Comparison of ENCODE assay signal across 8 cellular contexts in the genomic region with DNA sequence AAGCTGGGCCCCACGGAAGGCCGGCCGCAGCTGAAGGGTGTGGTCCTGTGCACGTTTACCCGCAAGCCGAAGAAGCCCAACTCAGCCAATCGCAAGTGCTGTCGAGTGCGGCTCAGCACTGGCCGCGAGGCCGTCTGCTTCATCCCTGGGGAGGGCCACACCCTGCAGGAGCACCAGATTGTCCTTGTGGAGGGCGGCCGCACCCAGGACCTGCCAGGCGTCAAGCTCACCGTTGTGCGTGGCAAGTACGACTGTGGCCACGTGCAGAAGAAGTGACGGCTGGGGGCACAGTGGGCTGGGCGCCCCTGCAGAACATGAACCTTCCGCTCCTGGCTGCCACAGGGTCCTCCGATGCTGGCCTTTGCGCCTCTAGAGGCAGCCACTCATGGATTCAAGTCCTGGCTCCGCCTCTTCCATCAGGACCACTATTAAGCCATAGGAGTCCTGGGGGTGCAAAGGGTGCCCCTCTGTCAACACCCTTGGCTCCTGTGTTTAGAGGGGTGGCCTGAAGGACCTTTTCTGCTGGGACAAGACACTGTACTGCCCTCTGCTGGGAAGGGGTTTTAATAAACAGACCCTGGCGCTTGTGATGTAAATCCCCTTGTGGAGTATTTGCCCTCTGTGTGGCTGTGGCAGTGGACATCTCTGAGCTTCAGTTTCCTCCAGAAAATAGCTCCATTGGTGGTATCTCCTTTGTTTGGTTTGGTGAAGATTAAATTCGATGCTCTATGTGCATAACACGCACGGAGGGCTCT. TPM values are rescaled to one million over a fixed set of nuclear protein-coding genes. Genes with fewer than 3 reads are reported as not detected.
DNase-seq lines count a peak whose midpoint lies in the region; ATAC-seq and TF ChIP-seq lines count a peak whose summit lies in the region.

No MANE protein-coding gene starts in this region.

- H4K20me1 ChIP-seq in DND-41 (ENCODE audit: insufficient read depth, low read length): peaks cover 5% of the 10 kb centered on the region; the same call in 1 of the 2 replicates

- POLR2A ChIA-PET in WTC11 (lab: Charles Lee): no interaction called here

- CTCF ChIA-PET in WTC11 (lab: Charles Lee): interaction anchor here (0.5 to 4.5 kb wide), 12 partner anchors 12 to 163 kb away, joined by 3 to 26 read pairs (median 4); a partner anchor contains a TSS

- H3K9me3 Mint-ChIP-seq in WTC11: peaks cover 34% of the 10 kb centered on the region

- ATAC-seq in DND-41 (ENCODE audit: insufficient read depth, low read depth) (no peak), WTC11 (no peak), sciatic nerve (no peak)

- H3K27ac ChIP-seq in DND-41 (ENCODE audit: low read length): no peak overlapping the region

- H3K36me3 ChIP-seq in DND-41 (ENCODE audit: insufficient read depth, low read length): peaks cover 18% of the 10 kb centered on the region

- H3K4me3 ChIP-seq in DND-41 (ENCODE audit: low read depth in 1 of 2, low read length in 2 of 2): 0 out of 4 replicates have a peak overlapping the region, but pooled peaks of 1 of the 2 experiments have one; percentile 14
- no peak overlapping the region for H3K4me3 ChIP-seq in foreskin fibroblast (ENCODE audit: low read depth in 1 of 2, low read length in 2 of 2)

- H3K4me2 ChIP-seq in DND-41 (ENCODE audit: insufficient read depth, low read length): peak overlapping the region; percentile 83; the same call in 1 of the 2 replicates

- no peak overlapping the region for H3K27ac Mint-ChIP-seq in WTC11

- H3K9me3 ChIP-seq in DND-41 (ENCODE audit: insufficient read depth, low read length, severe bottlenecking): peaks cover 3% of the 10 kb centered on the region

- peaks cover 40% of the 10 kb centered on the region for H3K79me2 ChIP-seq in DND-41 (ENCODE audit: insufficient read depth, low read length)

- intact Hi-C loops in sciatic nerve (cut with DNase I): no loop called here

- H3K4me3 Mint-ChIP-seq in WTC11: peak overlapping the region; percentile 82

- no peak overlapping the region for H2AFZ ChIP-seq in DND-41 (ENCODE audit: low read depth, low read length)

- peaks cover 28% of the 10 kb centered on the region for H3K27me3 Mint-ChIP-seq in WTC11 (ENCODE audit: low read depth)

- peak; percentile 53 for TF ChIP-seq CTCF in DND-41 (IDR thresholded peaks at IDR 0.05; ENCODE audit: borderline replicate concordance, extremely low read depth, low read length, poor library complexity, severe bottlenecking)
- TF ChIP-seq CTCF in WTC11 (IDR thresholded peaks at IDR 0.05): no peak; the same call in 1 of the 2 replicates
- peak; percentile 24 for TF ChIP-seq CTCF in foreskin fibroblast (IDR thresholded peaks at IDR 0.05; ENCODE audit: low read depth, low read length)

- H3K27me3 ChIP-seq in DND-41 (ENCODE audit: insufficient read depth, low read length, poor library complexity): no peaks in the 10 kb centered on the region

- DNase-seq in DND-41: peak; percentile 32
- peak; percentile 38 for DNase-seq in HT1080 (ENCODE audit: low read depth)
- DNase-seq in WTC11 (ENCODE audit: low spot score): peak; percentile 44
- peak in 1 of 2 donors; percentile 47 for DNase-seq in foreskin fibroblast
- peak in 4 of 6 experiments; percentile 4 to 18 (median 12) for DNase-seq in stimulated activated naive CD4-positive, alpha-beta T cell (lab: John Stamatoyannopoulos, UW)
- no peak for DNase-seq in GM19238 (ENCODE audit: insufficient read length, low spot score)
- DNase-seq in sciatic nerve (ENCODE audit: low spot score): no peak
- DNase-seq in NCI-H2107 treated with DMSO at 0.1 percent for 48 hours (lab: John Stamatoyannopoulos, UW; ENCODE audit: unreplicated experiment): no peak

- H3K9ac ChIP-seq in DND-41 (ENCODE audit: low read depth, low read length): no peak overlapping the region

- peaks cover 54% of the 10 kb centered on the region for H3K36me3 Mint-ChIP-seq in WTC11

- peaks cover 30% of the 10 kb centered on the region for H3K4me1 ChIP-seq in DND-41 (ENCODE audit: insufficient read depth, low read length)

- peaks cover 10% of the 10 kb centered on the region for H3K4me1 Mint-ChIP-seq in WTC11

TF ChIP-seq in WTC11, 78 proteins besides CTCF, POLR2A, EP300 and RAD21:
- TF ChIP-seq ZNF263 (CRISPR knock-in tag; IDR thresholded peaks at IDR 0.05; ENCODE audit: low read depth): no peak
- no peak for TF ChIP-seq ELF4 (CRISPR knock-in tag; IDR thresholded peaks at IDR 0.05; ENCODE audit: low read depth)
- TF ChIP-seq FOXP1 (CRISPR knock-in tag; IDR thresholded peaks at IDR 0.05; ENCODE audit: borderline replicate concordance): 0 out of 2 replicates have a peak, but pooled peaks have one; percentile 59
- no peak for TF ChIP-seq ZNF396 (CRISPR knock-in tag; IDR thresholded peaks at IDR 0.05; ENCODE audit: borderline replicate concordance)
- TF ChIP-seq, protein P1, sequence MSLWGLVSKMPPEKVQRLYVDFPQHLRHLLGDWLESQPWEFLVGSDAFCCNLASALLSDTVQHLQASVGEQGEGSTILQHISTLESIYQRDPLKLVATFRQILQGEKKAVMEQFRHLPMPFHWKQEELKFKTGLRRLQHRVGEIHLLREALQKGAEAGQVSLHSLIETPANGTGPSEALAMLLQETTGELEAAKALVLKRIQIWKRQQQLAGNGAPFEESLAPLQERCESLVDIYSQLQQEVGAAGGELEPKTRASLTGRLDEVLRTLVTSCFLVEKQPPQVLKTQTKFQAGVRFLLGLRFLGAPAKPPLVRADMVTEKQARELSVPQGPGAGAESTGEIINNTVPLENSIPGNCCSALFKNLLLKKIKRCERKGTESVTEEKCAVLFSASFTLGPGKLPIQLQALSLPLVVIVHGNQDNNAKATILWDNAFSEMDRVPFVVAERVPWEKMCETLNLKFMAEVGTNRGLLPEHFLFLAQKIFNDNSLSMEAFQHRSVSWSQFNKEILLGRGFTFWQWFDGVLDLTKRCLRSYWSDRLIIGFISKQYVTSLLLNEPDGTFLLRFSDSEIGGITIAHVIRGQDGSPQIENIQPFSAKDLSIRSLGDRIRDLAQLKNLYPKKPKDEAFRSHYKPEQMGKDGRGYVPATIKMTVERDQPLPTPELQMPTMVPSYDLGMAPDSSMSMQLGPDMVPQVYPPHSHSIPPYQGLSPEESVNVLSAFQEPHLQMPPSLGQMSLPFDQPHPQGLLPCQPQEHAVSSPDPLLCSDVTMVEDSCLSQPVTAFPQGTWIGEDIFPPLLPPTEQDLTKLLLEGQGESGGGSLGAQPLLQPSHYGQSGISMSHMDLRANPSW (CRISPR knock-in tag; conservative IDR thresholded peaks at IDR 0.05; ENCODE audit: low read depth): no peak

RNA-seq across cellular contexts. Expression of a gene that starts 1.9 kb away (rescaled TPM):
- 135 and 136 TPM in 2 replicates for total RNA-seq in HT1080 (2014; rRNA removed; shearing (Covaris generic))
- 64.1 and 81.8 TPM in 2 replicates for polyA plus RNA-seq in HT1080 (2015; cell fraction: cytosol; rRNA removed)
- 32.6 and 35.8 TPM in 2 replicates for polyA plus RNA-seq in HT1080 (2015; cell fraction: nucleus; rRNA removed)
- total RNA-seq in WTC11 (2021) (79.9 to 88.0 TPM (median 81.5 TPM) in 3 replicates), sciatic nerve (12.1 TPM)

RNA-seq across cellular contexts. Expression of a gene that starts 2.0 kb away (rescaled TPM):
- total RNA-seq in HT1080 (2014; rRNA removed; shearing (Covaris generic)): 44.6 and 48.2 TPM in 2 replicates
- 46.5 and 49.6 TPM in 2 replicates for polyA plus RNA-seq in HT1080 (2015; cell fraction: cytosol; rRNA removed)
- polyA plus RNA-seq in HT1080 (2015; cell fraction: nucleus; rRNA removed): 107 and 122 TPM in 2 replicates
- total RNA-seq in WTC11 (2021) (66.4 to 74.7 TPM (median 69.6 TPM) in 3 replicates), sciatic nerve (17.9 TPM)

RNA-seq across cellular contexts. Expression of a gene that starts 20.6 kb away (rescaled TPM):
- total RNA-seq in HT1080 (2014; rRNA removed; shearing (Covaris generic)): not detected in 2 replicates
- polyA plus RNA-seq in HT1080 (2015; cell fraction: cytosol; rRNA removed): not detected in 2 replicates
- polyA plus RNA-seq in HT1080 (2015; cell fraction: nucleus; rRNA removed): 0.35 and 0.52 TPM in 2 replicates
- total RNA-seq in WTC11 (2021) (0.77 to 1.1 TPM (median 0.98 TPM) in 3 replicates), sciatic nerve (0.80 TPM)

RNA-seq across cellular contexts. Expression of a gene that starts 32.8 kb away (rescaled TPM):
- total RNA-seq in HT1080 (2014; rRNA removed; shearing (Covaris generic)): 25.7 and 42.5 TPM in 2 replicates
- 16.2 and 19.3 TPM in 2 replicates for polyA plus RNA-seq in HT1080 (2015; cell fraction: cytosol; rRNA removed)
- 11.3 and 12.5 TPM in 2 replicates for polyA plus RNA-seq in HT1080 (2015; cell fraction: nucleus; rRNA removed)
- 29.6 to 39.8 TPM (median 30.6 TPM) in 3 replicates for total RNA-seq in WTC11 (2021)
- 14.6 TPM for total RNA-seq in sciatic nerve

RNA-seq across cellular contexts. Expression of a gene that starts 33.2 kb away (rescaled TPM):
- 30.8 and 33.6 TPM in 2 replicates for total RNA-seq in HT1080 (2014; rRNA removed; shearing (Covaris generic))
- polyA plus RNA-seq in HT1080 (2015; cell fraction: cytosol; rRNA removed): 21.1 and 21.8 TPM in 2 replicates
- 23.1 and 27.8 TPM in 2 replicates for polyA plus RNA-seq in HT1080 (2015; cell fraction: nucleus; rRNA removed)
- total RNA-seq in WTC11 (2021) (9.5 to 10.7 TPM (median 10.2 TPM) in 3 replicates), sciatic nerve (86.4 TPM)

Comparison
In these comparisons a context has a peak if more than half of its experiments do, and no peak if none do; other contexts are left out.
1. DNase-seq: peak in DND-41 (single experiment), HT1080 (single experiment), WTC11 (single experiment) and stimulated activated naive CD4-positive, alpha-beta T cell (4 of 6); none in GM19238 (single experiment), sciatic nerve (single experiment) and NCI-H2107 treated with DMSO at 0.1 percent for 48 hours (single experiment).